20 cellular contexts compared by ENCODE assay signal in genomic region chr1:43505077-43505780, GRCh38.
"Had no signal": no experiment of that assay in that cellular context is flagged by ENCODE, and none has a peak within 500 bp of the region (broad histone marks: within the 10 kb centered on the region; RNA-seq: fewer than 3 reads in every experiment).

No MANE protein-coding gene starts in this region.

- H3K9me3 ChIP-seq: testis, uterus had no signal

- H3K4me1 ChIP-seq: testis, uterus had no signal

- H3K4me3 ChIP-seq: testis, uterus had no signal

- H3K27ac ChIP-seq: testis, uterus, VCaP had no signal

- H3K27me3 ChIP-seq: testis, uterus had no signal

- DNase-seq: activated CD4-positive, alpha-beta T cell treated with anti-CD3 and anti-CD28 coated beads for 1 hour; activated CD4-positive, alpha-beta T cell treated with anti-CD3 and anti-CD28 coated beads, Interleukin-2, amount 50 U/mL, for 1 hour; activated CD8-positive, alpha-beta T cell treated with anti-CD3 and anti-CD28 coated beads, Interleukin-2, amount 10 ng/mL, durations not matched to agents 7 days and 5 days; activated naive CD8-positive, alpha-beta T cell treated with anti-CD3 and anti-CD28 coated beads for 36 hours; effector CD4-positive, alpha-beta T cell; erythroblast; foreskin melanocyte; glutamatergic neuron; hippocampal formation; kidney glomerular epithelial cell; left ventricle myocardium superior; midbrain; occipital lobe; stimulated activated CD4-positive, alpha-beta T cell treated with anti-CD3 and anti-CD28 coated beads, Interleukin-4, amount 100 ng/mL, for 1 hour; stimulated activated naive CD4-positive, alpha-beta T cell; T-helper 2 cell; testis; trophoblast cell; uterus had no signal

- ATAC-seq: activated CD8-positive, alpha-beta T cell treated with anti-CD3 and anti-CD28 coated beads, Interleukin-2, amount 10 ng/mL, durations not matched to agents 7 days and 5 days; left ventricle myocardium superior had no signal

- H3K36me3 ChIP-seq: uterus had no signal
